Comparison of ENCODE assay signal across 1 cellular context in the genomic region with DNA sequence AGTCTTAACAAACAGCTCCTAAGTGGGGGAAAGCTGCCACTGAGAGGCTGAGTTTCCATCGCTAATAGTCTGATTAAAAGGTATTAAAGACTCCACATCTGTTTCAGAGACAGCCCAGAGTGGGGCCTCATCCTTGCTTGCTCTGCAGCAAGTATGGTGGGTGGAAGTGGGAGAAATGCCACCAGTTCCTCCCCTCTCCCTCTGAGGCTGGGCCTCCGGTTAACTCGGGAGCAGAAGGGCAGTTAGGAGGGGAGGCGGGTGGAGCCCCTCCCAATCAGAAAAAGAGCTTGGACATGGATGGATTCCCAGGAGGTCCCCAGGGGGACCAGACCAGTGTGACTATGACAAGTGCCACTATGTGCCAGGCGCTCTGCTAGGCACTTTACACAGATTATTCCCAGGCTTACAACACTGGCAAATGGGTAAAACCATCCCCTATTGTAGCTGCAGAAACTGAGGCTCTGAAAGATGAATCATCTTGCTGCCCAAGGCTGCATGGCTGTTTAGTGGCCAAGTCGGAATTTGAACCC.
TF ChIP-seq lines count a peak whose summit lies in the region.

No MANE protein-coding gene starts in this region.

TF ChIP-seq in IMR-90, 13 proteins besides CTCF, POLR2A, EP300 and RAD21:
- TF ChIP-seq CHD1 (IDR thresholded peaks at IDR 0.05; ENCODE audit: low read depth, low read length) (no peak), NFE2L2 (IDR thresholded peaks at IDR 0.05; ENCODE audit: low read depth, low read length) (no peak), MAZ (IDR thresholded peaks at IDR 0.05; ENCODE audit: borderline replicate concordance, low read depth, low read length) (no peak), MXI1 (IDR thresholded peaks at IDR 0.05; ENCODE audit: borderline replicate concordance, low read depth, low read length) (no peak), RFX5 (IDR thresholded peaks at IDR 0.05; ENCODE audit: low read depth, low read length) (no peak), CEBPB (IDR thresholded peaks at IDR 0.05; ENCODE audit: low read depth, low read length) (no peak), RCOR1 (IDR thresholded peaks at IDR 0.05; ENCODE audit: insufficient replicate concordance, low read length) (no peak), SMC3 (IDR thresholded peaks at IDR 0.05; ENCODE audit: low read depth, low read length) (no peak), MAFK (IDR thresholded peaks at IDR 0.05; ENCODE audit: low read depth, low read length) (no peak), FOS (IDR thresholded peaks at IDR 0.05; ENCODE audit: low read depth, low read length) (no peak), BHLHE40 (IDR thresholded peaks at IDR 0.05; ENCODE audit: low read depth, low read length) (no peak)
- TF ChIP-seq, protein P1, sequence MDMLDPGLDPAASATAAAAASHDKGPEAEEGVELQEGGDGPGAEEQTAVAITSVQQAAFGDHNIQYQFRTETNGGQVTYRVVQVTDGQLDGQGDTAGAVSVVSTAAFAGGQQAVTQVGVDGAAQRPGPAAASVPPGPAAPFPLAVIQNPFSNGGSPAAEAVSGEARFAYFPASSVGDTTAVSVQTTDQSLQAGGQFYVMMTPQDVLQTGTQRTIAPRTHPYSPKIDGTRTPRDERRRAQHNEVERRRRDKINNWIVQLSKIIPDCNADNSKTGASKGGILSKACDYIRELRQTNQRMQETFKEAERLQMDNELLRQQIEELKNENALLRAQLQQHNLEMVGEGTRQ (IDR thresholded peaks at IDR 0.05; ENCODE audit: low read depth, low read length), result no peak
- TF ChIP-seq, protein P2, sequence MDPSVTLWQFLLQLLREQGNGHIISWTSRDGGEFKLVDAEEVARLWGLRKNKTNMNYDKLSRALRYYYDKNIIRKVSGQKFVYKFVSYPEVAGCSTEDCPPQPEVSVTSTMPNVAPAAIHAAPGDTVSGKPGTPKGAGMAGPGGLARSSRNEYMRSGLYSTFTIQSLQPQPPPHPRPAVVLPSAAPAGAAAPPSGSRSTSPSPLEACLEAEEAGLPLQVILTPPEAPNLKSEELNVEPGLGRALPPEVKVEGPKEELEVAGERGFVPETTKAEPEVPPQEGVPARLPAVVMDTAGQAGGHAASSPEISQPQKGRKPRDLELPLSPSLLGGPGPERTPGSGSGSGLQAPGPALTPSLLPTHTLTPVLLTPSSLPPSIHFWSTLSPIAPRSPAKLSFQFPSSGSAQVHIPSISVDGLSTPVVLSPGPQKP (IDR thresholded peaks at IDR 0.05; ENCODE audit: borderline replicate concordance, low read depth, low read length), result no peak
TF ChIP-seq in IMR-90: peak in this region for 0.
